In genomic region chr17:43133439-43133838, GRCh38 we compare ENCODE assay signal across 7 cellular contexts. TPM values are rescaled to one million over a fixed set of nuclear protein-coding genes. Genes with fewer than 3 reads are reported as not detected.
A peak's percentile ranks its signal among the peaks of the same experiment; 100 is the strongest.
DNase-seq lines count a peak whose midpoint lies in the region; FAIRE-seq and TF ChIP-seq lines count a peak whose summit lies in the region.
"Not testable (repeated sequence)": the region's sequence is repeated elsewhere in the genome, so short reads cannot be mapped to it uniquely, and the experiment has no call there.

No MANE protein-coding gene starts in this region.

- POLR2A ChIA-PET in OCI-LY7 (lab: Charles Lee) = not testable (repeated sequence)

- H3K9me2 ChIP-seq in OCI-LY7 (ENCODE audit: insufficient read depth, low read length) = not testable (repeated sequence)

- not testable (repeated sequence) for H3K4me3 Mint-ChIP-seq in endothelial cell (ENCODE audit: unreplicated experiment)

- H3K4me1 ChIP-seq in BLaER1 (peaks cover 46% of the 10 kb centered on the region), OCI-LY7 (ENCODE audit: insufficient read depth, low read length, poor library complexity, severe bottlenecking) (peaks cover 90% of the 10 kb centered on the region)
- not testable (repeated sequence) for H3K4me1 ChIP-seq in sigmoid colon

- H3K27ac Mint-ChIP-seq in endothelial cell (ENCODE audit: unreplicated experiment) = peak overlapping the region; percentile 37

- TF ChIP-seq CTCF in OCI-LY7 (conservative IDR thresholded peaks at IDR 0.05; ENCODE audit: low read length); endothelial cell (IDR thresholded peaks at IDR 0.05; ENCODE audit: unreplicated experiment); sigmoid colon (IDR thresholded peaks at IDR 0.05): not testable (repeated sequence)

- not testable (repeated sequence) for DNase-seq in GM12891 (ENCODE audit: insufficient read length, low spot score); OCI-LY7 (ENCODE audit: low spot score); endothelial cell (ENCODE audit: low spot score)
- DNase-seq in MV-4-11 (lab: John Stamatoyannopoulos, UW) (peak; percentile 73), sigmoid colon (peak; percentile 18)
- DNase-seq in activated CD8-positive, alpha-beta memory T cell treated with anti-CD3 and anti-CD28 coated beads, Interleukin-2, amount 50 U/mL, for 48 hours = peak; percentile 17

- H3K9me3 Mint-ChIP-seq in endothelial cell (ENCODE audit: unreplicated experiment) = not testable (repeated sequence)

- H3K27me3 ChIP-seq in BLaER1, sigmoid colon: not testable (repeated sequence)

- not testable (repeated sequence) for H3K9ac ChIP-seq in BLaER1

- H3K4me3 ChIP-seq in BLaER1; OCI-LY7 (ENCODE audit: low read depth, low read length, poor library complexity, severe bottlenecking); sigmoid colon: not testable (repeated sequence)

- H3K36me3 ChIP-seq in BLaER1 (peaks cover 42% of the 10 kb centered on the region), OCI-LY7 (ENCODE audit: insufficient read depth, low read length) (peaks cover 51% of the 10 kb centered on the region), sigmoid colon (peaks cover 0 to 38% (median 3%) of the 10 kb centered on the region in 4 donors)

- not testable (repeated sequence) for H3K27me3 Mint-ChIP-seq in endothelial cell (ENCODE audit: unreplicated experiment)

- not testable (repeated sequence) for TF ChIP-seq EP300 in sigmoid colon (IDR thresholded peaks at IDR 0.05)

- not testable (repeated sequence) for TF ChIP-seq POLR2A in GM12891 (IDR thresholded peaks at IDR 0.05; ENCODE audit: low read depth, low read length); sigmoid colon (IDR thresholded peaks at IDR 0.05)

- 94 to 95% methylated on average over 5 of the region's 5 CpGs for WGBS in sigmoid colon, 2 donors

- CTCF ChIA-PET in OCI-LY7 (lab: Charles Lee; ENCODE audit: unreplicated experiment) = not testable (repeated sequence)

- H3K4me2 ChIP-seq in BLaER1 (peak overlapping the region; percentile 34), OCI-LY7 (ENCODE audit: low read length) (peak overlapping the region; percentile 15; the same call in 1 of the 2 replicates)

- BruUV-seq in OCI-LY7 (replicated peaks; lab: Mats Ljungman, UMichigan) = not testable (repeated sequence)

- intact Hi-C loops in OCI-LY7 (cut with micrococcal nuclease; ENCODE audit: unreplicated experiment); sigmoid colon (cut with DNase I): not testable (repeated sequence)

- FAIRE-seq in GM12891 (lab: Jason Lieb, UNC) = not testable (repeated sequence)

- H4K20me1 ChIP-seq in BLaER1; OCI-LY7 (ENCODE audit: insufficient read depth, low read length): not testable (repeated sequence)

- peaks cover 15% of the 10 kb centered on the region for H3K36me3 Mint-ChIP-seq in endothelial cell (ENCODE audit: low read depth, unreplicated experiment)

- not testable (repeated sequence) for H3K4me1 Mint-ChIP-seq in endothelial cell (ENCODE audit: unreplicated experiment)

- not testable (repeated sequence) for H3K9me3 ChIP-seq in BLaER1; OCI-LY7 (ENCODE audit: low read length); sigmoid colon

- not testable (repeated sequence) for H2AFZ ChIP-seq in OCI-LY7 (ENCODE audit: low read length)

- peak overlapping the region; percentile 7; the same call in 1 of the 2 replicates for H3K27ac ChIP-seq in BLaER1
- not testable (repeated sequence) for H3K27ac ChIP-seq in OCI-LY7 (ENCODE audit: low read depth, low read length, poor library complexity, severe bottlenecking); sigmoid colon

- H3K79me2 ChIP-seq in OCI-LY7 (ENCODE audit: insufficient read depth, low read depth, low read length) = peaks cover 33% of the 10 kb centered on the region; the same call in 1 of the 2 replicates

TF ChIP-seq in GM12891, 5 proteins besides CTCF, POLR2A, EP300 and RAD21:
- peak; percentile 52; the same call in 1 of the 2 replicates for TF ChIP-seq SPI1 (IDR thresholded peaks at IDR 0.05; ENCODE audit: low read depth, low read length)

RNA-seq across cellular contexts. Expression of gene BRCA1, which starts 8.3 kb away (rescaled TPM):
- polyA plus RNA-seq in GM12891 (2012; ENCODE audit: low read depth, missing spikeins) = 19.3 TPM
- total RNA-seq in OCI-LY7 (2014; rRNA removed; shearing (Covaris generic)) = 112 and 134 TPM in 2 replicates
- total RNA-seq in OCI-LY7 (2022) (130 and 135 TPM in 2 replicates), endothelial cell (ENCODE audit: unreplicated experiment) (8.7 TPM), sigmoid colon (10 to 100 TPM in 1 of 4 donors, 1 to 10 TPM in 3; 5.4 to 10.2 (median 6.1) TPM)
- polyA plus RNA-seq in sigmoid colon = 1 to 10 TPM in 2 of 3 donors, under 1 TPM in 1; 0.60 to 9.9 (median 2.5) TPM

RNA-seq across cellular contexts. Expression of gene NBR1, which starts 37.6 kb away (rescaled TPM):
- polyA plus RNA-seq in GM12891 (2012; ENCODE audit: low read depth, missing spikeins) = 26.6 TPM
- 15.2 and 16.2 TPM in 2 replicates for total RNA-seq in OCI-LY7 (2014; rRNA removed; shearing (Covaris generic))
- total RNA-seq in OCI-LY7 (2022) (38.6 and 48.3 TPM in 2 replicates), endothelial cell (ENCODE audit: unreplicated experiment) (74.9 TPM), sigmoid colon (10 to 100 TPM; 77.5 to 98.1 (median 81.5) TPM)
- 10 to 100 TPM; 50.9 to 93.4 (median 74.5) TPM for polyA plus RNA-seq in sigmoid colon

Comparison
In these comparisons a context has a peak if more than half of its experiments do, and no peak if none do; other contexts are left out.
1. RNA of gene BRCA1, which starts 8.3 kb away (total RNA-seq): 112 to 135 TPM in OCI-LY7; 8.7 TPM in endothelial cell (single experiment) and 5.4 to 10.2 TPM in sigmoid colon; every median in the first group is over 10 times any median in the second.